ENCODE assay signal across 18 cellular contexts in genomic region chr11:74844072-74844471, GRCh38.
DNase-seq lines count a peak whose midpoint lies in the region; ATAC-seq and TF ChIP-seq lines count a peak whose summit lies in the region.
"Had no signal": no experiment of that assay in that cellular context is flagged by ENCODE, and none has a peak within 500 bp of the region (broad histone marks: within the 10 kb centered on the region; RNA-seq: fewer than 3 reads in every experiment).

No MANE protein-coding gene starts in this region.

- H3K27ac ChIP-seq in lung (ENCODE audit: low read depth in 1 of 2, low read length in 1 of 2) (no peak overlapping the region), upper lobe of right lung (no peak overlapping the region), coronary artery (no peak overlapping the region)
- H3K27ac ChIP-seq: HL-60 had no signal

- H3K4me1 ChIP-seq in lung (ENCODE audit: control insufficient read depth in 2 of 2, insufficient read depth in 2 of 2, low read length in 2 of 2) (peaks cover 0 to 6% of the 10 kb centered on the region in 2 donors), upper lobe of right lung (no peaks in the 10 kb centered on the region)
- H3K4me1 ChIP-seq: BE2C had no signal

- H3K27me3 ChIP-seq in lung (ENCODE audit: control insufficient read depth, insufficient read depth), result no peaks in the 10 kb centered on the region
- no peaks in the 10 kb centered on the region for H3K27me3 ChIP-seq in upper lobe of right lung
- H3K27me3 ChIP-seq: BE2C had no signal

- peaks cover 22 to 39% of the 10 kb centered on the region in 2 donors for H3K36me3 ChIP-seq in lung (ENCODE audit: control insufficient read depth in 2 of 2, insufficient read depth in 2 of 2, low read length in 2 of 2)
- peaks cover 24% of the 10 kb centered on the region for H3K36me3 ChIP-seq in upper lobe of right lung

- H3K9me3 ChIP-seq in lung (ENCODE audit: control insufficient read depth in 2 of 2, insufficient read depth in 1 of 2, low read length in 1 of 2), result no peaks in the 10 kb centered on the region
- no peaks in the 10 kb centered on the region for H3K9me3 ChIP-seq in upper lobe of right lung
- H3K9me3 ChIP-seq: BE2C, Caco-2 had no signal

- intact Hi-C loops in upper lobe of right lung (cut with DNase I), result no loop called here

- H3K36me3 Mint-ChIP-seq in activated T-helper 17 cell treated with anti-CD3 and anti-CD28 coated beads, Interleukin-2, amount 50 U/mL, for 72 hours (ENCODE audit: low read depth), result peaks cover 87% of the 10 kb centered on the region
- H3K36me3 Mint-ChIP-seq in endothelial cell (ENCODE audit: low read depth, unreplicated experiment), result peaks cover 17% of the 10 kb centered on the region

- no peak for DNase-seq in endothelial cell (ENCODE audit: low spot score)
- DNase-seq in lung (ENCODE audit: low spot score), result peak; percentile 58
- peak; percentile 77 for DNase-seq in upper lobe of right lung
- no peak for DNase-seq in coronary artery (ENCODE audit: low spot score)
- DNase-seq: ACHN; BE2C; C1 segment of cervical spinal cord; Caco-2; CD4-positive, CD25-positive, alpha-beta regulatory T cell; CD8-positive, alpha-beta memory T cell; GDM1; H9; KG1 had no signal

- peaks cover 9% of the 10 kb centered on the region for H3K4me1 Mint-ChIP-seq in activated T-helper 17 cell treated with anti-CD3 and anti-CD28 coated beads, Interleukin-2, amount 50 U/mL, for 72 hours
- H3K4me1 Mint-ChIP-seq in endothelial cell (ENCODE audit: unreplicated experiment), result peaks cover 16% of the 10 kb centered on the region

- H3K4me3 ChIP-seq in lung (no peak overlapping the region), upper lobe of right lung (no peak overlapping the region), coronary artery (no peak overlapping the region)

- no peak overlapping the region for H3K4me3 Mint-ChIP-seq in activated T-helper 17 cell treated with anti-CD3 and anti-CD28 coated beads, Interleukin-2, amount 50 U/mL, for 72 hours
- H3K4me3 Mint-ChIP-seq in endothelial cell (ENCODE audit: unreplicated experiment), result peak overlapping the region; percentile 7
- H3K4me3 Mint-ChIP-seq: CD4-positive, CD25-positive, alpha-beta regulatory T cell; CD8-positive, alpha-beta memory T cell; H9 had no signal

- peak overlapping the region; percentile 52 for H3K27ac Mint-ChIP-seq in activated T-helper 17 cell treated with anti-CD3 and anti-CD28 coated beads, Interleukin-2, amount 50 U/mL, for 72 hours
- H3K27ac Mint-ChIP-seq in endothelial cell (ENCODE audit: unreplicated experiment), result no peak overlapping the region
- H3K27ac Mint-ChIP-seq: H9 had no signal

- H3K9me3 Mint-ChIP-seq in activated T-helper 17 cell treated with anti-CD3 and anti-CD28 coated beads, Interleukin-2, amount 50 U/mL, for 72 hours, result no peaks in the 10 kb centered on the region
- H3K9me3 Mint-ChIP-seq in endothelial cell (ENCODE audit: unreplicated experiment), result no peaks in the 10 kb centered on the region
- H3K9me3 Mint-ChIP-seq: CD4-positive, CD25-positive, alpha-beta regulatory T cell; CD8-positive, alpha-beta memory T cell; H9 had no signal

- no peaks in the 10 kb centered on the region for H3K27me3 Mint-ChIP-seq in activated T-helper 17 cell treated with anti-CD3 and anti-CD28 coated beads, Interleukin-2, amount 50 U/mL, for 72 hours
- H3K27me3 Mint-ChIP-seq in endothelial cell (ENCODE audit: unreplicated experiment), result no peaks in the 10 kb centered on the region
- H3K27me3 Mint-ChIP-seq: CD4-positive, CD25-positive, alpha-beta regulatory T cell; CD8-positive, alpha-beta memory T cell had no signal

- WGBS in lung, 2 donors, result 73 to 87% methylated on average over 3 of the region's 3 CpGs

- ATAC-seq in activated T-helper 17 cell treated with anti-CD3 and anti-CD28 coated beads, Interleukin-2, amount 50 U/mL, for 72 hours (replicated peaks), result no peak
- peak; percentile 81 for ATAC-seq in lung (ENCODE audit: insufficient read depth, low FRiP score)
- ATAC-seq in upper lobe of right lung, result peak; percentile 93
- ATAC-seq in GM18502 (IDR thresholded peaks at IDR 0.05; ENCODE audit: poor library complexity, unreplicated experiment), result no peak
- ATAC-seq in HG03520 (IDR thresholded peaks at IDR 0.05; ENCODE audit: unreplicated experiment), result no peak
- ATAC-seq in GM18867 (IDR thresholded peaks at IDR 0.05; ENCODE audit: unreplicated experiment), result no peak

- no peak for TF ChIP-seq CTCF in endothelial cell (IDR thresholded peaks at IDR 0.05; ENCODE audit: unreplicated experiment)
- no peak for TF ChIP-seq CTCF in lung (IDR thresholded peaks at IDR 0.05; ENCODE audit: control extremely low read depth, extremely low read depth)
- no peak for TF ChIP-seq CTCF in upper lobe of right lung (IDR thresholded peaks at IDR 0.05)
- TF ChIP-seq CTCF in coronary artery (IDR thresholded peaks at IDR 0.05), result no peak

Comparison
In these comparisons a context has a peak if more than half of its experiments do, and no peak if none do; other contexts are left out.
1. ATAC-seq: peak in lung (single experiment) and upper lobe of right lung (single experiment); none in activated T-helper 17 cell treated with anti-CD3 and anti-CD28 coated beads, Interleukin-2, amount 50 U/mL, for 72 hours (single experiment), GM18502 (single experiment), HG03520 (single experiment) and GM18867 (single experiment).
2. DNase-seq: peak in lung (single experiment) and upper lobe of right lung (single experiment); none in endothelial cell (single experiment) and coronary artery (single experiment).